Comparison of ENCODE assay signal across 12 cellular contexts in the genomic region with DNA sequence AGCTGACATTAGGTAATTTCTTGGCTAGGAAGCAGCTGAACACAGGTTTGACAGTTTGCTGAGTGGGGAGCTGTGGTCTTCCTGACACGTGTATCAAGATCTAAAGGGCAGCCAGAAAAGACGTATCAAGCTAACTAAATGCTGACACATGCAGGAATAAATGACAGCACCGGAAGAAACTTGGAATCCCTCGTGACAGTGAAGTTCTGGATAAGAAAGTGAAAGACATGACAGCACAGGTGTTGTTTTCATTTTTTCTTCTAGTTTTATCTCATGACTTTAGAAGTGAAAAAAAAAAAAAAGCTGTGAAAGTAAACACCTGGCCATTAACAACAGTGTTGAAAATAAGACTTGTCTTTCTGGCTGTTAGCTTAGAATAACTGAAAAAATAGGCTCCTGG. TPM values are rescaled to one million over a fixed set of nuclear protein-coding genes. Genes with fewer than 3 reads are reported as not detected.
DNase-seq lines count a peak whose midpoint lies in the region; ATAC-seq, FAIRE-seq and TF ChIP-seq lines count a peak whose summit lies in the region.
"Had no signal": no experiment of that assay in that cellular context is flagged by ENCODE, and none has a peak within 500 bp of the region (broad histone marks: within the 10 kb centered on the region; RNA-seq: fewer than 3 reads in every experiment).

No MANE protein-coding gene starts in this region.

- 7 to 10% methylated on average over 4 of the region's 4 CpGs for WGBS in pancreas, 2 donors

- no peak for FAIRE-seq in pancreas (lab: Jason Lieb, UNC)

- H3K27ac ChIP-seq in pancreas = peak overlapping the region in 3 of 4 donors; percentile 1 to 40 (median 35)

- H3K9me3 Mint-ChIP-seq in activated CD4-positive, alpha-beta memory T cell treated with anti-CD3 and anti-CD28 coated beads for 36 hours = no peaks in the 10 kb centered on the region
- no peaks in the 10 kb centered on the region for H3K9me3 Mint-ChIP-seq in activated CD4-positive, alpha-beta memory T cell treated with anti-CD3 and anti-CD28 coated beads, Interleukin-2, amount 10 ng/mL, durations not matched to agents 7 days and 5 days

- intact Hi-C loops in activated CD4-positive, alpha-beta memory T cell treated with anti-CD3 and anti-CD28 coated beads for 36 hours (cut with micrococcal nuclease) = loop anchor here (10.0 kb wide), 1 partner anchor 673 kb away; no protein-coding TSS in a partner anchor
- intact Hi-C loops in pancreas (cut with DNase I) = no loop called here

- H3K27me3 ChIP-seq in pancreas = no peaks in the 10 kb centered on the region

- peak; percentile 11 for DNase-seq in activated CD4-positive, alpha-beta memory T cell treated with anti-CD3 and anti-CD28 coated beads for 36 hours
- DNase-seq in activated CD4-positive, alpha-beta memory T cell treated with anti-CD3 and anti-CD28 coated beads, Interleukin-2, amount 10 ng/mL, durations not matched to agents 7 days and 5 days = no peak
- DNase-seq in pancreas = peak in 2 of 6 donors; percentile 17 to 62
- no peak for DNase-seq in germinal center (ENCODE audit: low spot score)
- no peak for DNase-seq in islet precursor cell
- DNase-seq in NCI-H1105 (lab: John Stamatoyannopoulos, UW) = no peak
- DNase-seq: activated CD4-positive, alpha-beta T cell treated with anti-CD3 and anti-CD28 coated beads for 1 hour; NCI-H2081 treated with DMSO at 0.1 percent for 48 hours had no signal

- ATAC-seq in HG02623 (IDR thresholded peaks at IDR 0.05; ENCODE audit: unreplicated experiment) = peak; percentile 56
- ATAC-seq in HG03558 (IDR thresholded peaks at IDR 0.05; ENCODE audit: extremely low read depth, unreplicated experiment) = peak; percentile 60
- ATAC-seq in pancreas = peak; percentile 69 to 90 (median 84)
- ATAC-seq: mucosa of descending colon had no signal

- H3K4me1 Mint-ChIP-seq in activated CD4-positive, alpha-beta memory T cell treated with anti-CD3 and anti-CD28 coated beads for 36 hours (ENCODE audit: low read depth) = peaks cover 5% of the 10 kb centered on the region
- peaks cover 8% of the 10 kb centered on the region for H3K4me1 Mint-ChIP-seq in activated CD4-positive, alpha-beta memory T cell treated with anti-CD3 and anti-CD28 coated beads, Interleukin-2, amount 10 ng/mL, durations not matched to agents 7 days and 5 days

- no peaks in the 10 kb centered on the region for H3K4me1 ChIP-seq in pancreas

- H3K27ac Mint-ChIP-seq in activated CD4-positive, alpha-beta memory T cell treated with anti-CD3 and anti-CD28 coated beads for 36 hours = no peak overlapping the region
- H3K27ac Mint-ChIP-seq in activated CD4-positive, alpha-beta memory T cell treated with anti-CD3 and anti-CD28 coated beads, Interleukin-2, amount 10 ng/mL, durations not matched to agents 7 days and 5 days = no peak overlapping the region

- no peaks in the 10 kb centered on the region for H3K36me3 ChIP-seq in pancreas

- POLR2A ChIA-PET in activated CD4-positive, alpha-beta memory T cell treated with anti-CD3 and anti-CD28 coated beads for 36 hours (lab: Charles Lee) = no interaction called here
- POLR2A ChIA-PET in activated CD4-positive, alpha-beta memory T cell treated with anti-CD3 and anti-CD28 coated beads, Interleukin-2, amount 10 ng/mL, durations not matched to agents 7 days and 5 days (lab: Charles Lee) = no interaction called here

- H3K9me3 ChIP-seq in pancreas = no peaks in the 10 kb centered on the region
- H3K9me3 ChIP-seq: mucosa of descending colon had no signal

- no peak for TF ChIP-seq CTCF in pancreas (IDR thresholded peaks at IDR 0.05)

- H3K4me3 ChIP-seq in pancreas = peak overlapping the region in 1 of 4 donors; percentile 8
- H3K4me3 ChIP-seq: mucosa of descending colon had no signal

- no peaks in the 10 kb centered on the region for H3K36me3 Mint-ChIP-seq in activated CD4-positive, alpha-beta memory T cell treated with anti-CD3 and anti-CD28 coated beads for 36 hours
- H3K36me3 Mint-ChIP-seq in activated CD4-positive, alpha-beta memory T cell treated with anti-CD3 and anti-CD28 coated beads, Interleukin-2, amount 10 ng/mL, durations not matched to agents 7 days and 5 days (ENCODE audit: low read depth) = no peaks in the 10 kb centered on the region

- H3K4me3 Mint-ChIP-seq in activated CD4-positive, alpha-beta memory T cell treated with anti-CD3 and anti-CD28 coated beads for 36 hours = no peak overlapping the region
- no peak overlapping the region for H3K4me3 Mint-ChIP-seq in activated CD4-positive, alpha-beta memory T cell treated with anti-CD3 and anti-CD28 coated beads, Interleukin-2, amount 10 ng/mL, durations not matched to agents 7 days and 5 days

- H3K27me3 Mint-ChIP-seq in activated CD4-positive, alpha-beta memory T cell treated with anti-CD3 and anti-CD28 coated beads for 36 hours = no peaks in the 10 kb centered on the region
- H3K27me3 Mint-ChIP-seq in activated CD4-positive, alpha-beta memory T cell treated with anti-CD3 and anti-CD28 coated beads, Interleukin-2, amount 10 ng/mL, durations not matched to agents 7 days and 5 days = peaks cover 9% of the 10 kb centered on the region

- CTCF ChIA-PET in activated CD4-positive, alpha-beta memory T cell treated with anti-CD3 and anti-CD28 coated beads for 36 hours (lab: Charles Lee) = interaction anchor here (0.6 to 1.5 kb wide), 4 partner anchors 32 to 532 kb away, joined by 3 to 5 read pairs (median 4); no protein-coding TSS in a partner anchor
- CTCF ChIA-PET in activated CD4-positive, alpha-beta memory T cell treated with anti-CD3 and anti-CD28 coated beads, Interleukin-2, amount 10 ng/mL, durations not matched to agents 7 days and 5 days (lab: Charles Lee) = interaction anchor here (1.2 to 3.3 kb wide), 6 partner anchors 11 to 532 kb away, joined by 3 to 20 read pairs (median 6); a partner anchor contains a TSS

RNA-seq across cellular contexts. Expression of a gene that starts 48.7 kb away (rescaled TPM):
- total RNA-seq in activated CD4-positive, alpha-beta memory T cell treated with anti-CD3 and anti-CD28 coated beads for 36 hours = not detected
- total RNA-seq in activated CD4-positive, alpha-beta memory T cell treated with anti-CD3 and anti-CD28 coated beads, Interleukin-2, amount 10 ng/mL, durations not matched to agents 7 days and 5 days = not detected
- total RNA-seq in pancreas = 10 to 100 TPM in 1 of 6 donors, 1 to 10 TPM in 5; 1.2 to 14.4 (median 3.9) TPM
- 1 to 10 TPM; 3.6 to 6.5 TPM for polyA plus RNA-seq in pancreas
- total RNA-seq: Daoy had no signal
